In the genomic region with DNA sequence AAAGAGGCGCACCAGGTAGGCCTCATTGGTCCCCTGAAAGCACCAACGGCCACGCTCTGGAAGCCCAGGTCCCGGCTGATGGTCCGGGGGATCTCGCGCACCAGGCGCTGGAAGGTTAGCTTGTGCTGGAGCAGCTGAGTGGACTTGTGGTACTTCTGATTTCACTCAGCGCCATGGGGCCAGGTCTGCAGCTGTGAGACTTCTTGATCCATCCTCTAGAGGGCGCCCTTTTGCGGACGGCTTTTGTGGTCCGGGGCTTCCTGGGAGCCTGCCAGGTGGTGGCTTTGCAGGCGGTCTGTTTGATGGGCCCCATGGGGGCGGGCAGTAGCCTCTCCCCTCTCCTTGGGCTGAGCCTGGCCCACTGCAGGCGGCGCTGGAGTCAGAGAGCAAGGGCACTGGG, we compare ENCODE assay signal across 1 cellular context.
TF ChIP-seq lines count a peak whose summit lies in the region.

No MANE protein-coding gene starts in this region.

TF ChIP-seq in HepG2, 621 proteins besides CTCF, POLR2A, EP300 and RAD21:
- TF ChIP-seq ZNF367 (CRISPR knock-in tag; IDR thresholded peaks at IDR 0.05; ENCODE audit: borderline replicate concordance) (no peak), KMT2B (CRISPR knock-in tag; IDR thresholded peaks at IDR 0.05) (no peak), HDAC6 (IDR thresholded peaks at IDR 0.05; ENCODE audit: low read depth, low read length) (no peak), NFYB (CRISPR knock-in tag; IDR thresholded peaks at IDR 0.05) (no peak), ARHGAP35 (CRISPR knock-in tag; IDR thresholded peaks at IDR 0.05; ENCODE audit: borderline replicate concordance) (no peak), CBX2 (IDR thresholded peaks at IDR 0.05; ENCODE audit: low read depth, low read length) (no peak), CBX2 (CRISPR knock-in tag; IDR thresholded peaks at IDR 0.05; ENCODE audit: low read depth) (no peak), MXD4 (CRISPR knock-in tag; IDR thresholded peaks at IDR 0.05) (no peak), IRF1 (CRISPR knock-in tag; IDR thresholded peaks at IDR 0.05; ENCODE audit: low read depth) (no peak), ZNF543 (CRISPR knock-in tag; IDR thresholded peaks at IDR 0.05) (no peak), ZNF660 (CRISPR knock-in tag; IDR thresholded peaks at IDR 0.05; ENCODE audit: borderline replicate concordance, low read depth) (no peak), CENPBD1 (CRISPR knock-in tag; IDR thresholded peaks at IDR 0.05; ENCODE audit: borderline replicate concordance, low read depth) (no peak)
- TF ChIP-seq, protein P1, sequence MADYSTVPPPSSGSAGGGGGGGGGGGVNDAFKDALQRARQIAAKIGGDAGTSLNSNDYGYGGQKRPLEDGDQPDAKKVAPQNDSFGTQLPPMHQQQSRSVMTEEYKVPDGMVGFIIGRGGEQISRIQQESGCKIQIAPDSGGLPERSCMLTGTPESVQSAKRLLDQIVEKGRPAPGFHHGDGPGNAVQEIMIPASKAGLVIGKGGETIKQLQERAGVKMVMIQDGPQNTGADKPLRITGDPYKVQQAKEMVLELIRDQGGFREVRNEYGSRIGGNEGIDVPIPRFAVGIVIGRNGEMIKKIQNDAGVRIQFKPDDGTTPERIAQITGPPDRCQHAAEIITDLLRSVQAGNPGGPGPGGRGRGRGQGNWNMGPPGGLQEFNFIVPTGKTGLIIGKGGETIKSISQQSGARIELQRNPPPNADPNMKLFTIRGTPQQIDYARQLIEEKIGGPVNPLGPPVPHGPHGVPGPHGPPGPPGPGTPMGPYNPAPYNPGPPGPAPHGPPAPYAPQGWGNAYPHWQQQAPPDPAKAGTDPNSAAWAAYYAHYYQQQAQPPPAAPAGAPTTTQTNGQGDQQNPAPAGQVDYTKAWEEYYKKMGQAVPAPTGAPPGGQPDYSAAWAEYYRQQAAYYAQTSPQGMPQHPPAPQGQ (CRISPR knock-in tag; IDR thresholded peaks at IDR 0.05; ENCODE audit: borderline replicate concordance) = no peak
- TF ChIP-seq, protein P2, sequence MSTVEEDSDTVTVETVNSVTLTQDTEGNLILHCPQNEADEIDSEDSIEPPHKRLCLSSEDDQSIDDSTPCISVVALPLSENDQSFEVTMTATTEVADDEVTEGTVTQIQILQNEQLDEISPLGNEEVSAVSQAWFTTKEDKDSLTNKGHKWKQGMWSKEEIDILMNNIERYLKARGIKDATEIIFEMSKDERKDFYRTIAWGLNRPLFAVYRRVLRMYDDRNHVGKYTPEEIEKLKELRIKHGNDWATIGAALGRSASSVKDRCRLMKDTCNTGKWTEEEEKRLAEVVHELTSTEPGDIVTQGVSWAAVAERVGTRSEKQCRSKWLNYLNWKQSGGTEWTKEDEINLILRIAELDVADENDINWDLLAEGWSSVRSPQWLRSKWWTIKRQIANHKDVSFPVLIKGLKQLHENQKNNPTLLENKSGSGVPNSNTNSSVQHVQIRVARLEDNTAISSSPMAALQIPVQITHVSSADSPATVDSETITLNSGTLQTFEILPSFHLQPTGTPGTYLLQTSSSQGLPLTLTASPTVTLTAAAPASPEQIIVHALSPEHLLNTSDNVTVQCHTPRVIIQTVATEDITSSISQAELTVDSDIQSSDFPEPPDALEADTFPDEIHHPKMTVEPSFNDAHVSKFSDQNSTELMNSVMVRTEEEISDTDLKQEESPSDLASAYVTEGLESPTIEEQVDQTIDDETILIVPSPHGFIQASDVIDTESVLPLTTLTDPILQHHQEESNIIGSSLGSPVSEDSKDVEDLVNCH (CRISPR knock-in tag; IDR thresholded peaks at IDR 0.05) = no peak
